5 cellular contexts compared by ENCODE assay signal in genomic region chr7:133458688-133459087, GRCh38.
"Had no signal": no experiment of that assay in that cellular context is flagged by ENCODE, and none has a peak within 500 bp of the region (broad histone marks: within the 10 kb centered on the region; RNA-seq: fewer than 3 reads in every experiment).

No MANE protein-coding gene starts in this region.

- ATAC-seq: GM23338, K562 had no signal

- H3K27ac Mint-ChIP-seq: GM23338, H9 had no signal

- H3K9me3 Mint-ChIP-seq: GM23338, H9 had no signal

- DNase-seq: H9, HCEC 1CT, IMR-90 had no signal

- H3K4me3 Mint-ChIP-seq: GM23338, H9 had no signal
